In the genomic region with DNA sequence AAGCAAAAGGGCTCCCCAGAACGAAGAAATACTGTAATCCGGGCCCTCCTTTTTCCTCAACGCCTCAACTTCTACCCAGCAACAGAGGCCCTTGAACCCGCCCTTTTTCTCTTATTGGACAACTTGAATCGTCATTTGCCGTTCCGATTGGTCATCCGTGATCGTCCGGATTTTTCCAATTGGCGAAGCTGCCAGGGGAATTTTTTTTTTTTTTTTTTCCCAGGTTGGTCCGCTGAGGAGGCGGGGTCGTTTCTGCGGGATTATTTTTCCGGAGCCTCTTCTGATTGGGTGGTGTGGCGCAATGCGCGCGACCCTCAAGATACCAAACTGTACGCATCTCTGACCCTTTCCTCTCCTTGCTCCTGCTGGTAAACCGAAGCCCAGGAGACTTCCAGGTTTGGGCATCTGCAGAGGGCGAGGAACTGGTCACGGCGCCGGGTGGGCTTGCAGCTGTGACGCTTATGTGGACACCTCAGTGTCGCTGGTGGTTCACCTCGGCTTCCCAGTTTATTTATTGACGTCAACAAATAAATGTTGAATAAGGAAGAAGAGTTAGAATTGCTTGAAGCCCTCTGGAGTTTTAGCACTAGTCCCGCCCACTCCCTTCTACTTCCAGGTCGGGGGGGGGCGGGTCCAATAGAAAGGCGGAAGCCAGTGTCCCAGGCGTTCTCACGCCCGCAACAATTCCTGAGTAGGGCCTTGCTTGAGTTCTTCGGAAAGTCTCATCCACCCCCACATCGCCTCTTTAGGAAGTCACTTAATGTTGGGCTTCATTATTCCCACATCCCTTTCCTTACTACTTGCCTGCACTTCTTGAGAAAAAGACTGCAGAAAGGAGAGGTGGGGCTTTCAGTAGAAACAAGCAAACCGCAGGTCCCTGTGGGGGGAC, we compare ENCODE assay signal across 8 cellular contexts. TPM values are rescaled to one million over a fixed set of nuclear protein-coding genes. Genes with fewer than 3 reads are reported as not detected.
A peak's percentile ranks its signal among the peaks of the same experiment; 100 is the strongest.
DNase-seq lines count a peak whose midpoint lies in the region; ATAC-seq and TF ChIP-seq lines count a peak whose summit lies in the region.

A gene with protein sequence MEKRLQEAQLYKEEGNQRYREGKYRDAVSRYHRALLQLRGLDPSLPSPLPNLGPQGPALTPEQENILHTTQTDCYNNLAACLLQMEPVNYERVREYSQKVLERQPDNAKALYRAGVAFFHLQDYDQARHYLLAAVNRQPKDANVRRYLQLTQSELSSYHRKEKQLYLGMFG (plus strand): TSS at position 654 of the 889 bp plus-strand sequence. CDS start 363 bp downstream, outside the sequence.

- TF ChIP-seq CTCF in PC-3 (conservative IDR thresholded peaks at IDR 0.05; ENCODE audit: low read depth, low read length) (no peak), epithelial cell of proximal tubule (conservative IDR thresholded peaks at IDR 0.05; ENCODE audit: low read depth, low read length) (no peak)

- peak within 1 kb of the TSS; percentile 88 for H3K4me2 ChIP-seq in PC-3 (ENCODE audit: low read length)

- no peak for TF ChIP-seq EP300 in Ishikawa (IDR thresholded peaks at IDR 0.05; ENCODE audit: borderline replicate concordance)

- POLR2A ChIA-PET in PC-3 (lab: Charles Lee; ENCODE audit: unreplicated experiment) = interaction anchor here (0.6 to 2.8 kb wide), 5 partner anchors 26 to 63 kb away, joined by 3 to 19 read pairs (median 7); a partner anchor contains a TSS

- peaks cover 79% of the 10 kb centered on the region for H3K79me2 ChIP-seq in PC-3 (ENCODE audit: low read length)

- H4K20me1 ChIP-seq in PC-3 (ENCODE audit: low read length) = peaks cover 34% of the 10 kb centered on the region

- H3F3A ChIP-seq in PC-3 (ENCODE audit: low read length, unreplicated experiment) = no peaks in the 10 kb centered on the region

- no TSS peak for BruUV-seq in PC-3 (replicated peaks; lab: Mats Ljungman, UMichigan)

- H3K9me3 ChIP-seq in PC-3 (ENCODE audit: low read length) = no peaks in the 10 kb centered on the region

- no peaks in the 10 kb centered on the region for H3K27me3 ChIP-seq in PC-3 (ENCODE audit: low read length)

- CTCF ChIA-PET in PC-3 (lab: Charles Lee) = interaction anchor here (0.6 to 1.5 kb wide), 6 partner anchors 12 to 152 kb away, joined by 3 to 9 read pairs (median 4); a partner anchor contains a TSS

- TF ChIP-seq RAD21 in Ishikawa (IDR thresholded peaks at IDR 0.05; ENCODE audit: low read depth) = no peak

- H3K36me3 ChIP-seq in PC-3 (ENCODE audit: low read depth, low read length) = peaks cover 18% of the 10 kb centered on the region

- ATAC-seq in GM21576 (IDR thresholded peaks at IDR 0.05; ENCODE audit: unreplicated experiment) = peak; percentile 54
- ATAC-seq in PC-3 = peak; percentile 57

- H3K9ac ChIP-seq in PC-3 (ENCODE audit: low read length) = peak within 1 kb of the TSS; percentile 85

- intact Hi-C loops in PC-3 (cut with micrococcal nuclease) = loop anchor here (1.0 to 10.0 kb wide), 7 partner anchors 21 to 1457 kb away; a partner anchor contains a TSS

- peak within 1 kb of the TSS; percentile 97 for H2AFZ ChIP-seq in PC-3 (ENCODE audit: low read length)

- peak within 1 kb of the TSS; percentile 90 for H3K27ac ChIP-seq in PC-3 (ENCODE audit: low read length)

- no peaks in the 10 kb centered on the region for H3K9me2 ChIP-seq in PC-3 (replicated peaks; ENCODE audit: low read length)

- H3K4me3 ChIP-seq in PC-3 (ENCODE audit: low read length) (peak within 1 kb of the TSS; percentile 91), epithelial cell of proximal tubule (ENCODE audit: low read depth, low read length) (peak within 1 kb of the TSS; percentile 90)

- peaks cover 9% of the 10 kb centered on the region for H3K4me1 ChIP-seq in PC-3 (ENCODE audit: insufficient read depth, low read length)

- DNase-seq in DMS114 treated with DMSO at 0.1 percent for 48 hours (lab: John Stamatoyannopoulos, UW; ENCODE audit: unreplicated experiment) (peak; percentile 99), PC-3 (peak; percentile 99), activated T-cell treated with anti-CD3 and anti-CD28 coated beads for 48 hours (ENCODE audit: low read depth) (peak; percentile 76), epithelial cell of proximal tubule (ENCODE audit: low read depth) (peak; percentile 94), mucosa of gallbladder (ENCODE audit: low spot score) (peak; percentile 94)
- DNase-seq in stimulated activated CD8-positive, alpha-beta memory T cell treated with anti-CD3 and anti-CD28 coated beads, Interleukin-4, amount 100 ng/mL, for 4 hours (ENCODE audit: low read depth in 2 of 2, low spot score in 1 of 2) = peak; percentile 62 to 72

TF ChIP-seq in Ishikawa, 13 proteins besides CTCF, POLR2A, EP300 and RAD21:
- peak; percentile 69 for TF ChIP-seq TAF1 (IDR thresholded peaks at IDR 0.05; ENCODE audit: low read depth)
- peak; percentile 56; the same call in 1 of the 2 replicates for TF ChIP-seq CEBPB (IDR thresholded peaks at IDR 0.05)
- no peak for TF ChIP-seq TEAD4 (IDR thresholded peaks at IDR 0.05)
- TF ChIP-seq YY1 (IDR thresholded peaks at IDR 0.05; ENCODE audit: low read depth) = no peak
- TF ChIP-seq EGR1 (IDR thresholded peaks at IDR 0.05) = peak; percentile 10; the same call in 1 of the 2 replicates
- TF ChIP-seq, protein P1, sequence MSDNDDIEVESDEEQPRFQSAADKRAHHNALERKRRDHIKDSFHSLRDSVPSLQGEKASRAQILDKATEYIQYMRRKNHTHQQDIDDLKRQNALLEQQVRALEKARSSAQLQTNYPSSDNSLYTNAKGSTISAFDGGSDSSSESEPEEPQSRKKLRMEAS (IDR thresholded peaks at IDR 0.05) = peak; percentile 59
- peak; percentile 87 for TF ChIP-seq FOXM1 (IDR thresholded peaks at IDR 0.05; ENCODE audit: borderline replicate concordance, low read depth)

RNA-seq across cellular contexts. Expression of the gene that starts here (rescaled TPM):
- total RNA-seq in PC-3 (2014; rRNA removed) (26.1 and 37.4 TPM in 2 replicates), epithelial cell of proximal tubule (35.7 and 39.1 TPM in 2 replicates), mucosa of gallbladder (38.9 TPM)

Comparison
In these comparisons a context has a peak if more than half of its experiments do, and no peak if none do; other contexts are left out.
1. Peak in every context shown above with its lines: DNase-seq, ATAC-seq, H3K4me3 ChIP-seq and H3K27ac ChIP-seq.